30 cellular contexts compared by ENCODE assay signal in the genomic region with DNA sequence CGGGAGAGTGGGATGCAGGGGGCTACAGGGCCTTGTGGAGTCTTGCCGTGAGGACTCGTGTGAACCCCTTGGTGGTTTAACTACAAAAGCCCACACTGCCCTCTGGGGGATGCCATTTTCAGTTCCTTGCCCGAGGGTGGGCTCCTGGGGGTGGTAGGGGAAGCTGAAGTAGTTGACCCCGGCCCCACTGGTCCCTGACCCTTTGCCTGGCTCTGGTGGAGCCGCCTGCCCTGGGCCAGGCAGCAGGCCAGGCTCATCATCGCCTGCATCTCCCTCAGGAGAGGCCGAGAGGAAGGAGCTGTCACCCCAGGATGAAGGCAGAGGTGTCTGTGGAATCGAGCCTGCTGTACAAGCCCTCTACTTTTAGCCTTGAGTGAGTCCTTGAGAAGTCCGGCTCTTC. TPM values are rescaled to one million over a fixed set of nuclear protein-coding genes. Genes with fewer than 3 reads are reported as not detected.
"Had no signal": no experiment of that assay in that cellular context is flagged by ENCODE, and none has a peak within 500 bp of the region (broad histone marks: within the 10 kb centered on the region; RNA-seq: fewer than 3 reads in every experiment).

No MANE protein-coding gene starts in this region.

- DNase-seq: activated CD4-positive, alpha-beta memory T cell treated with anti-CD3 and anti-CD28 coated beads, Interleukin-2, amount 10 ng/mL, durations not matched to agents 7 days and 5 days; activated CD4-positive, alpha-beta T cell treated with anti-CD3 and anti-CD28 coated beads, Interleukin-2, amount 10 ng/mL, durations not matched to agents 7 days and 5 days; activated CD4-positive, CD25-positive, alpha-beta regulatory T cell treated with anti-CD3 and anti-CD28 coated beads, Interleukin-2, amount 50 U/mL, for 72 hours; activated CD8-positive, alpha-beta memory T cell treated with anti-CD3 and anti-CD28 coated beads, Interleukin-2, amount 10 ng/mL, durations not matched to agents 7 days and 5 days; activated naive CD8-positive, alpha-beta T cell treated with anti-CD3 and anti-CD28 coated beads, Interleukin-2, amount 50 U/mL, for 24 hours; activated T-cell treated with anti-CD3 and anti-CD28 coated beads, Interleukin-2, amount 50 U/mL, for 48 hours; colonic mucosa; effector CD8-positive, alpha-beta T cell; esophagus squamous epithelium; foreskin melanocyte; glutamatergic neuron; islet precursor cell; left cardiac atrium; left ventricle myocardium superior; mammary epithelial cell; stimulated activated CD4-positive, alpha-beta T cell treated with anti-CD3 and anti-CD28 coated beads, Interleukin-4, amount 100 ng/mL, for 4 hours; stimulated activated CD8-positive, alpha-beta memory T cell treated with anti-CD3 and anti-CD28 coated beads, Interleukin-4, amount 100 ng/mL, for 48 hours; stimulated activated naive B cell treated with anti-CD40 and anti-IgM and Interleukin-4, amounts not matched to agents 10 μg/mL and 1 μg/mL and 100 μg/mL, for 72 hours; stomach; T-helper 2 cell had no signal

- H3K27ac Mint-ChIP-seq: activated CD4-positive, alpha-beta memory T cell treated with anti-CD3 and anti-CD28 coated beads, Interleukin-2, amount 10 ng/mL, durations not matched to agents 7 days and 5 days; activated CD4-positive, alpha-beta T cell treated with anti-CD3 and anti-CD28 coated beads, Interleukin-2, amount 10 ng/mL, durations not matched to agents 7 days and 5 days; activated CD8-positive, alpha-beta memory T cell treated with anti-CD3 and anti-CD28 coated beads, Interleukin-2, amount 10 ng/mL, durations not matched to agents 7 days and 5 days; activated naive CD8-positive, alpha-beta T cell treated with anti-CD3 and anti-CD28 coated beads, Interleukin-2, amount 50 U/mL, for 24 hours; activated T-helper 2 cell treated with anti-CD3 and anti-CD28 coated beads, Interferon-gamma antibody, Interleukin-2, Interleukin-4, amounts not matched to agents 10 μg/mL and 5 μg/mL and 100 μg/mL, durations not matched to agents 14 hours and 24 hours and 36 hours; nephron; stimulated activated naive B cell treated with anti-CD40 and anti-IgM and Interleukin-4, amounts not matched to agents 10 μg/mL and 1 μg/mL and 100 μg/mL, for 72 hours had no signal

- H3K4me1 ChIP-seq: colonic mucosa, esophagus squamous epithelium, stomach, suprapubic skin, tibial artery had no signal

- H3K9me3 Mint-ChIP-seq: activated CD4-positive, alpha-beta memory T cell treated with anti-CD3 and anti-CD28 coated beads, Interleukin-2, amount 10 ng/mL, durations not matched to agents 7 days and 5 days; activated CD4-positive, alpha-beta T cell treated with anti-CD3 and anti-CD28 coated beads, Interleukin-2, amount 10 ng/mL, durations not matched to agents 7 days and 5 days; activated naive CD4-positive, alpha-beta T cell treated with anti-CD3 and anti-CD28 coated beads, Interleukin-2, amount 50 U/mL, for 24 hours; activated naive CD8-positive, alpha-beta T cell treated with anti-CD3 and anti-CD28 coated beads, Interleukin-2, amount 50 U/mL, for 24 hours; activated T-helper 2 cell treated with anti-CD3 and anti-CD28 coated beads, Interferon-gamma antibody, Interleukin-2, Interleukin-4, amounts not matched to agents 10 μg/mL and 5 μg/mL and 100 μg/mL, durations not matched to agents 14 hours and 24 hours and 36 hours; nephron; stimulated activated naive B cell treated with anti-CD40 and anti-IgM and Interleukin-4, amounts not matched to agents 10 μg/mL and 1 μg/mL and 100 μg/mL, for 72 hours had no signal

- H3K27me3 ChIP-seq: colonic mucosa had no signal

- H3K9me3 ChIP-seq: colonic mucosa, esophagus squamous epithelium, stomach, suprapubic skin, tibial artery had no signal

- ATAC-seq: activated CD8-positive, alpha-beta memory T cell treated with anti-CD3 and anti-CD28 coated beads, Interleukin-2, amount 10 ng/mL, durations not matched to agents 7 days and 5 days; activated naive CD8-positive, alpha-beta T cell treated with anti-CD3 and anti-CD28 coated beads, Interleukin-2, amount 50 U/mL, for 24 hours; left cardiac atrium; left ventricle myocardium superior; sciatic nerve; stimulated activated naive B cell treated with anti-CD40 and anti-IgM and Interleukin-4, amounts not matched to agents 10 μg/mL and 1 μg/mL and 100 μg/mL, for 72 hours had no signal

- H3K4me1 Mint-ChIP-seq: activated CD4-positive, alpha-beta memory T cell treated with anti-CD3 and anti-CD28 coated beads, Interleukin-2, amount 10 ng/mL, durations not matched to agents 7 days and 5 days; activated CD4-positive, alpha-beta T cell treated with anti-CD3 and anti-CD28 coated beads, Interleukin-2, amount 10 ng/mL, durations not matched to agents 7 days and 5 days; activated naive CD4-positive, alpha-beta T cell treated with anti-CD3 and anti-CD28 coated beads, Interleukin-2, amount 50 U/mL, for 24 hours; activated naive CD8-positive, alpha-beta T cell treated with anti-CD3 and anti-CD28 coated beads, Interleukin-2, amount 50 U/mL, for 24 hours; nephron had no signal

- FAIRE-seq: bronchial epithelial cell, endometrium had no signal

- H3K27ac ChIP-seq: colonic mucosa, epithelial cell of prostate, esophagus squamous epithelium, skin epidermis, stomach, suprapubic skin, tibial artery had no signal

- H3K4me3 ChIP-seq: colonic mucosa, esophagus squamous epithelium, skin epidermis, stomach, suprapubic skin, tibial artery had no signal

- H3K4me3 Mint-ChIP-seq: activated CD4-positive, alpha-beta memory T cell treated with anti-CD3 and anti-CD28 coated beads, Interleukin-2, amount 10 ng/mL, durations not matched to agents 7 days and 5 days; activated CD4-positive, alpha-beta T cell treated with anti-CD3 and anti-CD28 coated beads, Interleukin-2, amount 10 ng/mL, durations not matched to agents 7 days and 5 days; activated CD8-positive, alpha-beta memory T cell treated with anti-CD3 and anti-CD28 coated beads, Interleukin-2, amount 10 ng/mL, durations not matched to agents 7 days and 5 days; activated naive CD4-positive, alpha-beta T cell treated with anti-CD3 and anti-CD28 coated beads, Interleukin-2, amount 50 U/mL, for 24 hours; activated naive CD8-positive, alpha-beta T cell treated with anti-CD3 and anti-CD28 coated beads, Interleukin-2, amount 50 U/mL, for 24 hours; nephron; stimulated activated naive B cell treated with anti-CD40 and anti-IgM and Interleukin-4, amounts not matched to agents 10 μg/mL and 1 μg/mL and 100 μg/mL, for 72 hours had no signal

RNA-seq across cellular contexts. Expression of a gene that starts 58.7 kb away (rescaled TPM):
- total RNA-seq: activated T-helper 2 cell treated with anti-CD3 and anti-CD28 coated beads, Interferon-gamma antibody, Interleukin-2, Interleukin-4, amounts not matched to agents 10 μg/mL and 5 μg/mL and 100 μg/mL, durations not matched to agents 14 hours and 24 hours and 36 hours had no signal
